ENCODE assay signal across 22 cellular contexts in genomic region chr16:73170587-73170986, GRCh38.
DNase-seq lines count a peak whose midpoint lies in the region; ATAC-seq, FAIRE-seq and TF ChIP-seq lines count a peak whose summit lies in the region.
"Had no signal": no experiment of that assay in that cellular context is flagged by ENCODE, and none has a peak within 500 bp of the region (broad histone marks: within the 10 kb centered on the region; RNA-seq: fewer than 3 reads in every experiment).

No MANE protein-coding gene starts in this region.

- no peak for ATAC-seq in GM18502 (IDR thresholded peaks at IDR 0.05; ENCODE audit: poor library complexity, unreplicated experiment)
- ATAC-seq in stimulated activated memory B cell treated with anti-CD40 and anti-IgM and Interleukin-4, amounts not matched to agents 10 μg/mL and 1 μg/mL and 100 μg/mL, for 72 hours: no peak
- ATAC-seq: CD8-positive, alpha-beta T cell had no signal

- intact Hi-C loops in kidney (cut with DNase I): no loop called here

- H3K27ac Mint-ChIP-seq in stimulated activated memory B cell treated with anti-CD40 and anti-IgM and Interleukin-4, amounts not matched to agents 10 μg/mL and 1 μg/mL and 100 μg/mL, for 72 hours: no peak overlapping the region
- H3K27ac Mint-ChIP-seq: activated naive CD4-positive, alpha-beta T cell treated with anti-CD3 and anti-CD28 coated beads, Interleukin-2, amount 50 U/mL, for 24 hours; CD8-positive, alpha-beta T cell; HFFc6 had no signal

- peak overlapping the region; percentile 83 for H3K27ac ChIP-seq in VCaP
- peak overlapping the region; percentile 2 to 42 for H3K27ac ChIP-seq in kidney (ENCODE audit: low read depth in 2 of 2, low read length in 2 of 2)
- H3K27ac ChIP-seq: Peyer's patch, suprapubic skin had no signal

- DNase-seq in NCI-H2227 (lab: John Stamatoyannopoulos, UW; ENCODE audit: unreplicated experiment): peak; percentile 49
- DNase-seq in NCI-H2227 treated with DMSO at 0.1 percent for 48 hours (lab: John Stamatoyannopoulos, UW): no peak
- DNase-seq in kidney: no peak
- DNase-seq in retina: peak; percentile 27
- DNase-seq in NCI-H82 treated with DMSO at 0.1 percent for 48 hours (lab: John Stamatoyannopoulos, UW; ENCODE audit: unreplicated experiment): no peak
- DNase-seq: activated CD8-positive, alpha-beta memory T cell treated with anti-CD3 and anti-CD28 coated beads, Interleukin-2, amount 50 U/mL, for 48 hours; CD8-positive, alpha-beta T cell; effector memory CD4-positive, alpha-beta T cell; GDM1; HFFc6; KG1; NCI-H1105 treated with DMSO at 0.1 percent for 48 hours; NCI-H446 treated with DMSO at 0.1 percent for 48 hours; Peyer's patch; T-helper 1 cell had no signal

- H3K4me3 Mint-ChIP-seq in stimulated activated memory B cell treated with anti-CD40 and anti-IgM and Interleukin-4, amounts not matched to agents 10 μg/mL and 1 μg/mL and 100 μg/mL, for 72 hours: no peak overlapping the region
- H3K4me3 Mint-ChIP-seq: activated naive CD4-positive, alpha-beta T cell treated with anti-CD3 and anti-CD28 coated beads, Interleukin-2, amount 50 U/mL, for 24 hours; CD8-positive, alpha-beta T cell; HFFc6 had no signal

- H3K36me3 ChIP-seq in kidney (ENCODE audit: control insufficient read depth in 1 of 2, insufficient read depth in 2 of 2, low read length in 2 of 2): no peaks in the 10 kb centered on the region
- H3K36me3 ChIP-seq: Peyer's patch, suprapubic skin had no signal

- no peaks in the 10 kb centered on the region for H3K36me3 Mint-ChIP-seq in stimulated activated memory B cell treated with anti-CD40 and anti-IgM and Interleukin-4, amounts not matched to agents 10 μg/mL and 1 μg/mL and 100 μg/mL, for 72 hours
- H3K36me3 Mint-ChIP-seq: activated naive CD4-positive, alpha-beta T cell treated with anti-CD3 and anti-CD28 coated beads, Interleukin-2, amount 50 U/mL, for 24 hours; brain; CD8-positive, alpha-beta T cell had no signal

- TF ChIP-seq CTCF in VCaP (conservative IDR thresholded peaks at IDR 0.05) (no peak), kidney (IDR thresholded peaks at IDR 0.05; ENCODE audit: borderline replicate concordance, extremely low read depth, insufficient read depth) (no peak)

- H3K4me1 ChIP-seq in kidney (ENCODE audit: control insufficient read depth in 1 of 2, insufficient read depth in 1 of 2, low read depth in 1 of 2, low read length in 2 of 2): peaks cover 7 to 19% of the 10 kb centered on the region in 2 donors

- no peak for FAIRE-seq in kidney (lab: Jason Lieb, UNC)
- FAIRE-seq: frontal cortex had no signal

- H3K4me3 ChIP-seq in kidney (ENCODE audit: low read length in 2 of 2): no peak overlapping the region
- H3K4me3 ChIP-seq: Peyer's patch, suprapubic skin had no signal

- H3K27me3 Mint-ChIP-seq in stimulated activated memory B cell treated with anti-CD40 and anti-IgM and Interleukin-4, amounts not matched to agents 10 μg/mL and 1 μg/mL and 100 μg/mL, for 72 hours: peaks cover 19% of the 10 kb centered on the region
- H3K27me3 Mint-ChIP-seq: activated naive CD4-positive, alpha-beta T cell treated with anti-CD3 and anti-CD28 coated beads, Interleukin-2, amount 50 U/mL, for 24 hours had no signal

- no peaks in the 10 kb centered on the region for H3K9me3 Mint-ChIP-seq in stimulated activated memory B cell treated with anti-CD40 and anti-IgM and Interleukin-4, amounts not matched to agents 10 μg/mL and 1 μg/mL and 100 μg/mL, for 72 hours
- H3K9me3 Mint-ChIP-seq: activated naive CD4-positive, alpha-beta T cell treated with anti-CD3 and anti-CD28 coated beads, Interleukin-2, amount 50 U/mL, for 24 hours; HFFc6 had no signal

- H3K9me3 ChIP-seq in kidney (ENCODE audit: control insufficient read depth in 1 of 2, low read length in 2 of 2): no peaks in the 10 kb centered on the region
- H3K9me3 ChIP-seq: Peyer's patch, suprapubic skin had no signal

- no peak overlapping the region for H3K9ac ChIP-seq in kidney (ENCODE audit: low read length in 2 of 2)

- H3K4me1 Mint-ChIP-seq in stimulated activated memory B cell treated with anti-CD40 and anti-IgM and Interleukin-4, amounts not matched to agents 10 μg/mL and 1 μg/mL and 100 μg/mL, for 72 hours: peaks cover 21% of the 10 kb centered on the region

Comparison
In these comparisons a context has a peak if more than half of its experiments do, and no peak if none do; other contexts are left out.
1. DNase-seq: peak in NCI-H2227 (single experiment) and retina (single experiment); none in NCI-H2227 treated with DMSO at 0.1 percent for 48 hours (single experiment), kidney (single experiment) and NCI-H82 treated with DMSO at 0.1 percent for 48 hours (single experiment).